Comparison of ENCODE assay signal across 12 cellular contexts in the genomic region with DNA sequence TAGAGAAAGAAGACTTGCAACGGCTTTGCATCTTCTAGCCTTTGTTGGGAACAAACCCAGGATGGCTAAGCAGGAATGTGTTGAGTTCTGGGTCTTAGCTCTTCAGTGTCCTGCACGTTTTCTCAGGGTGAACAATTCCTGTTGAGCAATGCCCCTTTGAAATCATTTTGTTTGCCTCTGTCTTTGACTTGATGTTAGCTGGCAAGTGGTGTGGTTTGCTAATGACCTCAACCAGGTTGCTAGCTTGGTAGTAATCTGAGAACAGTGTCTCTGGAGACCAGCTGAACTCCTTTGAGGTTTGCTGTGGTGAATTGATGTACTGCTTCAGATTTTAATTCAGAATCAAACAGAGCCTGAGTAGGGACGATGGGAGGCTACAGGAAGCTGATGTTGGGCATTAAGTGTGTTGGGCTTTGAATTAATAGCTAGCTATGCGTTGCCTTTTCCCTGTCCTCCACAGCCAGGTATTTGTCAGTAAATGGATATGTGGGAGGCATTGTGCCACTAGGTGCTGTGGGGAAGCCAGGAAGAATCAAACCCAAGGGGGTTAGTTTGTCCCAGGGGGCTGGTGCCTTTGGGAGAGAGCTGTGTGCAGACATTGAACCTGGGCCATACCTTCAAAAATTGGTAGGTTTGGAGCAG.
DNase-seq lines count a peak whose midpoint lies in the region; ATAC-seq and TF ChIP-seq lines count a peak whose summit lies in the region.
"Had no signal": no experiment of that assay in that cellular context is flagged by ENCODE, and none has a peak within 500 bp of the region (broad histone marks: within the 10 kb centered on the region; RNA-seq: fewer than 3 reads in every experiment).

No MANE protein-coding gene starts in this region.

- ATAC-seq in GM18861 (IDR thresholded peaks at IDR 0.05; ENCODE audit: unreplicated experiment) (peak; percentile 74), GM19395 (IDR thresholded peaks at IDR 0.05; ENCODE audit: unreplicated experiment) (no peak)

- H3K27ac ChIP-seq in caudate nucleus (ENCODE audit: low read depth, low read length), result no peak overlapping the region
- H3K27ac ChIP-seq: ovary, WERI-Rb-1 had no signal

- no peak for TF ChIP-seq CTCF in choroid plexus epithelial cell (conservative IDR thresholded peaks at IDR 0.05; ENCODE audit: low read depth, low read length)

- DNase-seq in NCI-H2029 (lab: John Stamatoyannopoulos, UW) (peak; percentile 34), choroid plexus epithelial cell (ENCODE audit: low read depth) (peak; percentile 95), skeletal muscle cell (ENCODE audit: low read depth) (peak; percentile 97), caudate nucleus (lab: John Stamatoyannopoulos, UW) (no peak), NCI-H446 treated with DMSO at 0.1 percent for 48 hours (lab: John Stamatoyannopoulos, UW) (no peak)
- DNase-seq: activated naive CD8-positive, alpha-beta T cell treated with anti-CD3 and anti-CD28 coated beads for 36 hours; head of caudate nucleus; NCI-H2081 treated with DMSO at 0.1 percent for 48 hours; ovary; WERI-Rb-1 had no signal

- no peak overlapping the region for H3K4me3 ChIP-seq in choroid plexus epithelial cell (ENCODE audit: low read depth, low read length)
- H3K4me3 ChIP-seq in skeletal muscle cell (ENCODE audit: low read depth, low read length), result no peak overlapping the region
- H3K4me3 ChIP-seq: ovary had no signal

Comparison
In these comparisons a context has a peak if more than half of its experiments do, and no peak if none do; other contexts are left out.
1. DNase-seq: peak in NCI-H2029 (single experiment), choroid plexus epithelial cell (single experiment) and skeletal muscle cell (single experiment); none in caudate nucleus (0 of 61) and NCI-H446 treated with DMSO at 0.1 percent for 48 hours (single experiment).